ENCODE assay signal across 1 cellular context in genomic region chr6:100209323-100210137, GRCh38.
TF ChIP-seq lines count a peak whose summit lies in the region.

No MANE protein-coding gene starts in this region.

TF ChIP-seq in SK-N-SH, 30 proteins besides CTCF, POLR2A, EP300 and RAD21:
- no peak for TF ChIP-seq POLR2AphosphoS5 (IDR thresholded peaks at IDR 0.05; ENCODE audit: low read depth, low read length)
- no peak for TF ChIP-seq USF2 (IDR thresholded peaks at IDR 0.05; ENCODE audit: borderline replicate concordance, low read depth, low read length)
- no peak for TF ChIP-seq GABPA (IDR thresholded peaks at IDR 0.05; ENCODE audit: low read depth)
- peak; percentile 16; the same call in 1 of the 2 replicates for TF ChIP-seq TCF12 (IDR thresholded peaks at IDR 0.05)
- no peak for TF ChIP-seq TEAD4 (IDR thresholded peaks at IDR 0.05; ENCODE audit: borderline replicate concordance, insufficient read depth)
- no peak for TF ChIP-seq ZBTB33 (IDR thresholded peaks at IDR 0.05; ENCODE audit: borderline replicate concordance, low read depth)
- peak; percentile 9; the same call in 1 of the 2 replicates for TF ChIP-seq FOSL2 (IDR thresholded peaks at IDR 0.05; ENCODE audit: borderline replicate concordance, low read depth)
- TF ChIP-seq ELF1 (IDR thresholded peaks at IDR 0.05): no peak
- TF ChIP-seq PBX3 (IDR thresholded peaks at IDR 0.05): no peak
- TF ChIP-seq MXI1 (IDR thresholded peaks at IDR 0.05; ENCODE audit: low read depth, low read length): no peak
- peak; percentile 26; the same call in 1 of the 2 replicates for TF ChIP-seq FOXM1 (IDR thresholded peaks at IDR 0.05; ENCODE audit: low read depth)
- TF ChIP-seq JUND (IDR thresholded peaks at IDR 0.05): no peak
- no peak for TF ChIP-seq SIN3A (IDR thresholded peaks at IDR 0.05; ENCODE audit: borderline replicate concordance, low read depth, low read length)
- no peak for TF ChIP-seq RXRA (IDR thresholded peaks at IDR 0.05; ENCODE audit: borderline replicate concordance, low read depth)
- no peak for TF ChIP-seq REST (IDR thresholded peaks at IDR 0.05; ENCODE audit: low read depth, low read length)
- no peak for TF ChIP-seq YY1 (IDR thresholded peaks at IDR 0.05; ENCODE audit: low read depth)
- no peak for TF ChIP-seq NFIC (IDR thresholded peaks at IDR 0.05; ENCODE audit: borderline replicate concordance)
- no peak for TF ChIP-seq FOXJ3 (CRISPR knock-in tag; IDR thresholded peaks at IDR 0.05)
- TF ChIP-seq MAX (IDR thresholded peaks at IDR 0.05; ENCODE audit: low read depth): no peak
- no peak for TF ChIP-seq NRF1 (IDR thresholded peaks at IDR 0.05; ENCODE audit: low read depth, low read length)
